In genomic region chr4:112247021-112247420, GRCh38 we compare ENCODE assay signal across 20 cellular contexts. TPM values are rescaled to one million over a fixed set of nuclear protein-coding genes. Genes with fewer than 3 reads are reported as not detected.
DNase-seq lines count a peak whose midpoint lies in the region; ATAC-seq, FAIRE-seq and TF ChIP-seq lines count a peak whose summit lies in the region.
"Had no signal": no experiment of that assay in that cellular context is flagged by ENCODE, and none has a peak within 500 bp of the region (broad histone marks: within the 10 kb centered on the region; RNA-seq: fewer than 3 reads in every experiment).

No MANE protein-coding gene starts in this region.

- H2AFZ ChIP-seq in HepG2 (ENCODE audit: low read length) (no peak overlapping the region), K562 (ENCODE audit: low read depth, low read length) (no peak overlapping the region)

- H3K27me3 ChIP-seq in HepG2 (ENCODE audit: control insufficient read depth in 1 of 2, insufficient read depth in 2 of 2, low read length in 2 of 2) (no peaks in the 10 kb centered on the region; a peak in 1 of 5 replicates), right lobe of liver (no peaks in the 10 kb centered on the region), HUES48 (ENCODE audit: control insufficient read depth, insufficient read depth, low read length) (no peaks in the 10 kb centered on the region), K562 (ENCODE audit: control insufficient read depth in 2 of 2, insufficient read depth in 2 of 2, low read length in 2 of 2) (no peaks in the 10 kb centered on the region), iPS-20b (ENCODE audit: insufficient read depth, low read length) (no peaks in the 10 kb centered on the region), ascending aorta (no peaks in the 10 kb centered on the region)
- H3K27me3 ChIP-seq: BE2C had no signal

- no TSS peak for BruUV-seq in HepG2 (replicated peaks; lab: Mats Ljungman, UMichigan)
- BruUV-seq in K562 (replicated peaks; lab: Mats Ljungman, UMichigan): no TSS peak

- intact Hi-C loops in HepG2 (cut with micrococcal nuclease; ENCODE audit: unreplicated experiment) (no loop called here), right lobe of liver (cut with DNase I) (no loop called here), K562 (cut with micrococcal nuclease) (no loop called here), ascending aorta (cut with DNase I) (no loop called here)

- H3K9ac ChIP-seq in HepG2 (ENCODE audit: insufficient read depth, low read depth, low read length): no peak overlapping the region
- no peak overlapping the region for H3K9ac ChIP-seq in HUES48 (ENCODE audit: low read depth, low read length)
- no peak overlapping the region for H3K9ac ChIP-seq in K562 (ENCODE audit: insufficient read depth in 1 of 2, low read depth in 2 of 2, low read length in 2 of 2)
- no peak overlapping the region for H3K9ac ChIP-seq in iPS-20b (ENCODE audit: low read depth, low read length)
- H3K9ac ChIP-seq: KMS-11 had no signal

- no peak for DNase-seq in HepG2 (ENCODE audit: low spot score)
- DNase-seq in right lobe of liver: no peak
- DNase-seq in K562 (ENCODE audit: extremely low read depth in 1 of 4, low spot score in 3 of 4): no peak
- no peak for DNase-seq in ascending aorta (ENCODE audit: low spot score in 2 of 2)
- no peak for DNase-seq in foreskin fibroblast
- no peak for DNase-seq in stimulated activated naive CD4-positive, alpha-beta T cell (lab: John Stamatoyannopoulos, UW)
- DNase-seq: ACHN; BE2C; C1 segment of cervical spinal cord; CD4-positive, CD25-positive, alpha-beta regulatory T cell; CD8-positive, alpha-beta memory T cell; COR-L47; HFFc6 had no signal

- H3K9me3 ChIP-seq in HepG2 (ENCODE audit: low read length) (no peaks in the 10 kb centered on the region), right lobe of liver (no peaks in the 10 kb centered on the region), HUES48 (ENCODE audit: control insufficient read depth, insufficient read depth, low read length) (no peaks in the 10 kb centered on the region), K562 (replicated peaks; ENCODE audit: control insufficient read depth, insufficient read depth, low read depth, low read length) (no peaks in the 10 kb centered on the region; the same call in 1 of the 2 replicates), iPS-20b (ENCODE audit: insufficient read depth, low read depth, low read length) (no peaks in the 10 kb centered on the region), ascending aorta (no peaks in the 10 kb centered on the region)
- H3K9me3 ChIP-seq: BE2C had no signal

- TF ChIP-seq CTCF in HepG2 (CRISPR knock-in tag; IDR thresholded peaks at IDR 0.05) (no peak), right lobe of liver (IDR thresholded peaks at IDR 0.05) (no peak), K562 (IDR thresholded peaks at IDR 0.05 in 2 of 3, conservative IDR thresholded peaks at IDR 0.05 in 1 of 3; ENCODE audit: insufficient read depth in 2 of 3, low read depth in 1 of 3, low read length in 3 of 3) (no peak), ascending aorta (IDR thresholded peaks at IDR 0.05) (no peak), foreskin fibroblast (IDR thresholded peaks at IDR 0.05; ENCODE audit: low read depth, low read length) (no peak)

- H4K20me1 ChIP-seq in HepG2 (ENCODE audit: insufficient read depth, low read length) (peaks cover 7% of the 10 kb centered on the region; the same call in 1 of the 2 replicates), K562 (replicated peaks; ENCODE audit: control insufficient read depth, insufficient read depth, low read length) (no peaks in the 10 kb centered on the region)

- 95% methylated on average over 3 of the region's 3 CpGs for WGBS in HepG2 (ENCODE audit: low lambda C conversion rate)
- 94% methylated on average over 3 of the region's 3 CpGs for WGBS in right lobe of liver (ENCODE audit: insufficient coverage, low coverage, low lambda C conversion rate, missing lambda C conversion rate)
- WGBS in K562 (ENCODE audit: insufficient coverage, low coverage, missing lambda C conversion rate): 70% methylated on average over 3 of the region's 3 CpGs

- H3K4me2 ChIP-seq in HepG2 (ENCODE audit: low read depth, low read length) (no peak overlapping the region), K562 (ENCODE audit: insufficient read depth, low read length) (no peak overlapping the region)
- H3K4me2 ChIP-seq: KMS-11 had no signal

- in situ Hi-C loops in HepG2 (cut with HindIII; ENCODE audit: extremely low pct_ligation_motif_present, low pct_unique_long_range_greater_than_20kb) (no loop called here), K562 (cut with MboI) (no loop called here)

- FAIRE-seq in HepG2 (lab: Jason Lieb, UNC) (no peak), K562 (lab: Jason Lieb, UNC) (no peak)
- FAIRE-seq: G401.6, GM12891, H54 had no signal

- no peak overlapping the region for H3K27ac ChIP-seq in HepG2 (ENCODE audit: extremely low read length, insufficient read depth, low read length)
- H3K27ac ChIP-seq in right lobe of liver: no peak overlapping the region
- H3K27ac ChIP-seq in HUES48 (ENCODE audit: low read depth, low read length): peak overlapping the region; percentile 53
- no peak overlapping the region for H3K27ac ChIP-seq in K562 (ENCODE audit: extremely low read depth, low read depth, low read length)
- H3K27ac ChIP-seq in iPS-20b (ENCODE audit: low read length): no peak overlapping the region
- no peak overlapping the region for H3K27ac ChIP-seq in ascending aorta
- H3K27ac ChIP-seq: KMS-11 had no signal

- H3K36me3 ChIP-seq in HepG2 (replicated peaks in 1 of 2; ENCODE audit: control insufficient read depth in 1 of 2, insufficient read depth in 2 of 2, low read length in 2 of 2): peaks cover 3 to 18% of the 10 kb centered on the region in 2 experiments; a peak in 3 of 5 replicates
- no peaks in the 10 kb centered on the region for H3K36me3 ChIP-seq in right lobe of liver
- no peaks in the 10 kb centered on the region for H3K36me3 ChIP-seq in HUES48 (ENCODE audit: control insufficient read depth, insufficient read depth, low read length)
- H3K36me3 ChIP-seq in K562 (ENCODE audit: control insufficient read depth, insufficient read depth, low read length): no peaks in the 10 kb centered on the region
- no peaks in the 10 kb centered on the region for H3K36me3 ChIP-seq in iPS-20b (ENCODE audit: insufficient read depth, low read depth, low read length)
- no peaks in the 10 kb centered on the region for H3K36me3 ChIP-seq in ascending aorta
- H3K36me3 ChIP-seq: BE2C had no signal

- TF ChIP-seq EP300 in HepG2 (IDR thresholded peaks at IDR 0.05; ENCODE audit: low read depth in 2 of 2, low read length in 2 of 2) (no peak), HepG2 (CRISPR knock-in tag; IDR thresholded peaks at IDR 0.05; ENCODE audit: borderline replicate concordance) (no peak), K562 (IDR thresholded peaks at IDR 0.05; ENCODE audit: low read length) (no peak)

- H3K4me3 ChIP-seq in HepG2 (replicated peaks in 1 of 3; ENCODE audit: insufficient read depth in 1 of 3, low read depth in 2 of 3, low read length in 3 of 3) (no peak overlapping the region), right lobe of liver (no peak overlapping the region), HUES48 (ENCODE audit: low read depth, low read length) (no peak overlapping the region; the same call in 1 of the 2 replicates), K562 (no peak overlapping the region), iPS-20b (ENCODE audit: low read length) (peak overlapping the region; percentile 10; the same call in 1 of the 2 replicates), ascending aorta (no peak overlapping the region), foreskin fibroblast (ENCODE audit: low read depth in 1 of 2, low read length in 2 of 2) (no peak overlapping the region)

- no peaks in the 10 kb centered on the region for H3K9me1 ChIP-seq in K562 (ENCODE audit: control insufficient read depth, insufficient read depth, low read length)

- TF ChIP-seq RAD21 in HepG2 (CRISPR knock-in tag; IDR thresholded peaks at IDR 0.05) (no peak), K562 (CRISPR knock-in tag; conservative IDR thresholded peaks at IDR 0.05 in 1 of 2, IDR thresholded peaks at IDR 0.05 in 1 of 2) (no peak)

- TF ChIP-seq POLR2A in HepG2 (IDR thresholded peaks at IDR 0.05; ENCODE audit: insufficient read depth in 1 of 2, low read depth in 2 of 2, low read length in 2 of 2): no peak
- no peak for TF ChIP-seq POLR2A in right lobe of liver (IDR thresholded peaks at IDR 0.05)
- no peak for TF ChIP-seq POLR2A in K562 (conservative IDR thresholded peaks at IDR 0.05)

- CTCF ChIA-PET in HepG2 (lab: Yijun Ruan, JAX; ENCODE audit: low intra/inter-chr PET ratio, low total read pairs): no interaction called here
- CTCF ChIA-PET in K562 (lab: Yijun Ruan, JAX; ENCODE audit: low intra/inter-chr PET ratio): no interaction called here

- H3K4me1 ChIP-seq in HepG2 (ENCODE audit: insufficient read depth, low read length) (no peaks in the 10 kb centered on the region), right lobe of liver (peaks cover 0 to 5% (median 0%) of the 10 kb centered on the region in 4 donors), HUES48 (ENCODE audit: control insufficient read depth, insufficient read depth, low read length) (peaks cover 21% of the 10 kb centered on the region), K562 (replicated peaks in 1 of 2; ENCODE audit: control insufficient read depth in 2 of 2, insufficient read depth in 2 of 2, low read length in 2 of 2) (no peaks in the 10 kb centered on the region; a peak in 1 of 5 replicates), iPS-20b (ENCODE audit: insufficient read depth, low read length) (peaks cover 8% of the 10 kb centered on the region), ascending aorta (no peaks in the 10 kb centered on the region)

- H3K79me2 ChIP-seq in HepG2 (ENCODE audit: insufficient read depth, low read length) (peaks cover 64% of the 10 kb centered on the region), K562 (ENCODE audit: control insufficient read depth, insufficient read depth, low read length) (peaks cover 4% of the 10 kb centered on the region; the same call in 2 of the 3 replicates)

- no peak for ATAC-seq in HepG2
- ATAC-seq in right lobe of liver: no peak
- ATAC-seq in K562: no peak
- ATAC-seq: HCT116 had no signal

- POLR2A ChIA-PET in HepG2 (lab: Yijun Ruan, JAX): no interaction called here
- POLR2A ChIA-PET in K562 (lab: Yijun Ruan, JAX): interaction anchor here (1.0 kb wide), 1 partner anchor 38 kb away, joined by 3 read pairs; no protein-coding TSS in a partner anchor

RNA-seq across cellular contexts. Expression of gene AP1AR, which starts 15.4 kb away (rescaled TPM):
- total RNA-seq in HepG2 (2016; rRNA removed; fragmentation: Illumina TruSeq; extraction: Trizol) (39.9 and 43.5 TPM in 2 replicates), right lobe of liver (10 to 100 TPM in 4 of 6 experiments, 1 to 10 TPM in 2; 9.2 to 13.8 (median 11.1) TPM), K562 (2014; rRNA removed) (12.2 and 14.7 TPM in 2 replicates), K562 (2014; rRNA removed; fragmentation: Illumina TruSeq; extraction: Trizol) (18.4 and 20.4 TPM in 2 replicates), K562 (2015; rRNA removed; fragmentation: Illumina TruSeq; extraction: Trizol) (20.2 and 20.7 TPM in 2 replicates), K562 (2021) (14.0 and 20.0 TPM in 2 replicates), ascending aorta (7.0 TPM)
- total RNA-seq in HepG2 (2016; cell fraction: cytosol; rRNA removed; fragmentation: Illumina TruSeq; extraction: Trizol; ENCODE audit: low read depth): 9.9 and 12.4 TPM in 2 replicates
- total RNA-seq in HepG2 (2016; cell fraction: insoluble cytoplasmic fraction; rRNA removed; fragmentation: Illumina TruSeq; extraction: Trizol): 37.3 and 48.0 TPM in 2 replicates
- total RNA-seq in HepG2 (2016; cell fraction: membrane; rRNA removed; fragmentation: Illumina TruSeq; extraction: Trizol): 32.1 and 34.9 TPM in 2 replicates
- total RNA-seq in HepG2 (2016; cell fraction: nucleus; rRNA removed; fragmentation: Illumina TruSeq; extraction: Trizol): 36.3 and 37.1 TPM in 2 replicates
- polyA plus RNA-seq in HepG2 (2011; rRNA removed) (18.7 and 24.9 TPM in 2 replicates), K562 (2011; rRNA removed) (9.4 and 11.3 TPM in 2 replicates), K562 (2014; fragmentation: Illumina TruSeq; extraction: Trizol) (11.3 and 11.6 TPM in 2 replicates), K562 (2014; fragmentation: Nextera tagmentation; extraction: Ambion mirVana) (1 to 10 TPM; 2.6 to 2.7 TPM), K562 (2014; rRNA removed) (14.6 and 16.5 TPM in 2 replicates)
- 9.4 and 12.4 TPM in 2 replicates for polyA plus RNA-seq in HepG2 (2011; cell fraction: cytosol; rRNA removed)
- polyA plus RNA-seq in HepG2 (2011; cell fraction: nucleus; rRNA removed): 16.5 and 18.1 TPM in 2 replicates
- 34.5 and 45.9 TPM in 2 replicates for polyA plus RNA-seq in HepG2 (2012)
- 5.6 and 9.0 TPM in 2 replicates for polyA plus RNA-seq in HepG2 (2016; cell fraction: cytosol; fragmentation: Illumina TruSeq; extraction: Trizol; ENCODE audit: low read depth)
- 42.9 and 47.4 TPM in 2 replicates for polyA plus RNA-seq in HepG2 (2016; cell fraction: insoluble cytoplasmic fraction; fragmentation: Illumina TruSeq; extraction: Trizol; ENCODE audit: low read depth)
- polyA plus RNA-seq in HepG2 (2016; cell fraction: membrane; fragmentation: Illumina TruSeq; extraction: Trizol; ENCODE audit: low read depth): 18.8 and 22.4 TPM in 2 replicates
- polyA plus RNA-seq in HepG2 (2016; cell fraction: nucleus; fragmentation: Illumina TruSeq; extraction: Trizol; ENCODE audit: insufficient read depth, low read depth): 47.3 and 50.7 TPM in 2 replicates
- polyA minus RNA-seq in HepG2 (2011; rRNA and poly(A)+ RNA removed; ENCODE audit: low replicate concordance): 2.5 and 22.2 TPM in 2 replicates
- 30.6 and 31.0 TPM in 2 replicates for polyA minus RNA-seq in HepG2 (2011; cell fraction: cytosol; rRNA and poly(A)+ RNA removed)
- 47.1 and 50.7 TPM in 2 replicates for polyA minus RNA-seq in HepG2 (2011; cell fraction: nucleus; rRNA and poly(A)+ RNA removed)
- total RNA-seq in K562 (2011; cell fraction: chromatin; rRNA removed; ENCODE audit: low replicate concordance): 2.7 and 13.3 TPM in 2 replicates
- 3.4 and 5.0 TPM in 2 replicates for total RNA-seq in K562 (2011; cell fraction: nucleolus; rRNA removed)
- total RNA-seq in K562 (2011; cell fraction: nucleoplasm; rRNA removed): 5.3 and 5.6 TPM in 2 replicates
- 2.7 and 2.8 TPM in 2 replicates for polyA plus RNA-seq in K562 (2011; cell fraction: cytosol; rRNA removed)
- polyA plus RNA-seq in K562 (2011; cell fraction: nucleus; rRNA removed): 5.2 and 6.6 TPM in 2 replicates
- 8.5 and 10.1 TPM in 2 replicates for polyA plus RNA-seq in K562 (2012)
- 9.0 and 10.2 TPM in 2 replicates for polyA minus RNA-seq in K562 (2011; rRNA and poly(A)+ RNA removed)
- polyA minus RNA-seq in K562 (2011; cell fraction: cytosol; rRNA and poly(A)+ RNA removed): 10.6 and 10.7 TPM in 2 replicates
- polyA minus RNA-seq in K562 (2011; cell fraction: nucleus; rRNA and poly(A)+ RNA removed): 7.5 and 13.9 TPM in 2 replicates

RNA-seq across cellular contexts. Expression of gene TIFA, which starts 38.7 kb away (rescaled TPM):
- total RNA-seq in HepG2 (2016; rRNA removed; fragmentation: Illumina TruSeq; extraction: Trizol): 8.5 and 13.7 TPM in 2 replicates
- total RNA-seq in HepG2 (2016; cell fraction: cytosol; rRNA removed; fragmentation: Illumina TruSeq; extraction: Trizol; ENCODE audit: low read depth): 1.8 and 2.6 TPM in 2 replicates
- 9.1 and 14.5 TPM in 2 replicates for total RNA-seq in HepG2 (2016; cell fraction: insoluble cytoplasmic fraction; rRNA removed; fragmentation: Illumina TruSeq; extraction: Trizol)
- total RNA-seq in HepG2 (2016; cell fraction: membrane; rRNA removed; fragmentation: Illumina TruSeq; extraction: Trizol): 7.0 and 9.0 TPM in 2 replicates
- total RNA-seq in HepG2 (2016; cell fraction: nucleus; rRNA removed; fragmentation: Illumina TruSeq; extraction: Trizol): 5.7 and 5.9 TPM in 2 replicates
- polyA plus RNA-seq in HepG2 (2011; rRNA removed): 2.6 and 2.9 TPM in 2 replicates
- polyA plus RNA-seq in HepG2 (2011; cell fraction: cytosol; rRNA removed): 1.5 and 1.7 TPM in 2 replicates
- 0.35 and 0.57 TPM in 2 replicates for polyA plus RNA-seq in HepG2 (2011; cell fraction: nucleus; rRNA removed)
- polyA plus RNA-seq in HepG2 (2012): 3.3 and 6.0 TPM in 2 replicates
- polyA plus RNA-seq in HepG2 (2016; cell fraction: cytosol; fragmentation: Illumina TruSeq; extraction: Trizol; ENCODE audit: low read depth): 1.5 and 1.7 TPM in 2 replicates
- polyA plus RNA-seq in HepG2 (2016; cell fraction: insoluble cytoplasmic fraction; fragmentation: Illumina TruSeq; extraction: Trizol; ENCODE audit: low read depth): 11.1 and 15.7 TPM in 2 replicates
- 2.8 and 3.1 TPM in 2 replicates for polyA plus RNA-seq in HepG2 (2016; cell fraction: membrane; fragmentation: Illumina TruSeq; extraction: Trizol; ENCODE audit: low read depth)
- polyA plus RNA-seq in HepG2 (2016; cell fraction: nucleus; fragmentation: Illumina TruSeq; extraction: Trizol; ENCODE audit: insufficient read depth, low read depth): 4.0 and 7.8 TPM in 2 replicates
- 2.2 and 3.3 TPM in 2 replicates for polyA minus RNA-seq in HepG2 (2011; rRNA and poly(A)+ RNA removed; ENCODE audit: low replicate concordance)
- polyA minus RNA-seq in HepG2 (2011; cell fraction: cytosol; rRNA and poly(A)+ RNA removed): 2.3 and 2.6 TPM in 2 replicates
- polyA minus RNA-seq in HepG2 (2011; cell fraction: nucleus; rRNA and poly(A)+ RNA removed): 2.1 and 4.0 TPM in 2 replicates
- total RNA-seq in right lobe of liver: 10 to 100 TPM in 1 of 6 experiments, 1 to 10 TPM in 5; 4.7 to 13.4 (median 5.5) TPM
- total RNA-seq in K562 (2011; cell fraction: chromatin; rRNA removed; ENCODE audit: low replicate concordance): 1.9 and 4.1 TPM in 2 replicates
- total RNA-seq in K562 (2011; cell fraction: nucleolus; rRNA removed): 1.2 and 1.3 TPM in 2 replicates
- total RNA-seq in K562 (2011; cell fraction: nucleoplasm; rRNA removed): 3.2 and 4.0 TPM in 2 replicates
- 4.2 and 5.5 TPM in 2 replicates for total RNA-seq in K562 (2014; rRNA removed)
- total RNA-seq in K562 (2014; rRNA removed; fragmentation: Illumina TruSeq; extraction: Trizol): 8.2 and 10.8 TPM in 2 replicates
- 5.5 and 5.6 TPM in 2 replicates for total RNA-seq in K562 (2015; rRNA removed; fragmentation: Illumina TruSeq; extraction: Trizol)
- total RNA-seq in K562 (2021): 7.8 and 9.4 TPM in 2 replicates
- 5.2 and 6.6 TPM in 2 replicates for polyA plus RNA-seq in K562 (2011; rRNA removed)
- 0.76 and 1.8 TPM in 2 replicates for polyA plus RNA-seq in K562 (2011; cell fraction: cytosol; rRNA removed)
- polyA plus RNA-seq in K562 (2011; cell fraction: nucleus; rRNA removed): 0.53 and 1.8 TPM in 2 replicates
- 3.2 and 9.3 TPM in 2 replicates for polyA plus RNA-seq in K562 (2012)
- polyA plus RNA-seq in K562 (2014; fragmentation: Illumina TruSeq; extraction: Trizol): 4.7 and 6.1 TPM in 2 replicates
- polyA plus RNA-seq in K562 (2014; fragmentation: Nextera tagmentation; extraction: Ambion mirVana): 1 to 10 TPM; 1.7 to 2.0 TPM
- 3.0 and 6.6 TPM in 2 replicates for polyA plus RNA-seq in K562 (2014; rRNA removed)
- 3.6 and 6.4 TPM in 2 replicates for polyA minus RNA-seq in K562 (2011; rRNA and poly(A)+ RNA removed)
- 1.0 and 1.4 TPM in 2 replicates for polyA minus RNA-seq in K562 (2011; cell fraction: cytosol; rRNA and poly(A)+ RNA removed)
- polyA minus RNA-seq in K562 (2011; cell fraction: nucleus; rRNA and poly(A)+ RNA removed): 1.9 and 4.2 TPM in 2 replicates
- 11.3 TPM for total RNA-seq in ascending aorta

RNA-seq across cellular contexts. Expression of gene ALPK1, which starts 50.1 kb away (rescaled TPM):
- total RNA-seq in HepG2 (2016; rRNA removed; fragmentation: Illumina TruSeq; extraction: Trizol) (1.3 and 1.5 TPM in 2 replicates), right lobe of liver (10 to 100 TPM in 3 of 6 experiments, 1 to 10 TPM in 3; 5.6 to 20.6 (median 9.9) TPM), K562 (2014; rRNA removed) (3.3 and 3.5 TPM in 2 replicates), K562 (2014; rRNA removed; fragmentation: Illumina TruSeq; extraction: Trizol) (6.9 and 7.3 TPM in 2 replicates), K562 (2015; rRNA removed; fragmentation: Illumina TruSeq; extraction: Trizol) (5.9 and 6.6 TPM in 2 replicates), K562 (2021) (5.5 and 6.1 TPM in 2 replicates), ascending aorta (8.7 TPM)
- 0.71 TPM in 1 of 2 replicates, not detected in the other for total RNA-seq in HepG2 (2016; cell fraction: cytosol; rRNA removed; fragmentation: Illumina TruSeq; extraction: Trizol; ENCODE audit: low read depth)
- total RNA-seq in HepG2 (2016; cell fraction: insoluble cytoplasmic fraction; rRNA removed; fragmentation: Illumina TruSeq; extraction: Trizol): 1.1 and 1.5 TPM in 2 replicates
- total RNA-seq in HepG2 (2016; cell fraction: membrane; rRNA removed; fragmentation: Illumina TruSeq; extraction: Trizol): 0.37 and 1.0 TPM in 2 replicates
- total RNA-seq in HepG2 (2016; cell fraction: nucleus; rRNA removed; fragmentation: Illumina TruSeq; extraction: Trizol): 2.9 and 4.0 TPM in 2 replicates
- polyA plus RNA-seq in HepG2 (2011; rRNA removed) (0.61 and 0.89 TPM in 2 replicates), K562 (2011; rRNA removed) (1.7 and 2.3 TPM in 2 replicates), K562 (2014; fragmentation: Illumina TruSeq; extraction: Trizol) (4.6 and 5.5 TPM in 2 replicates), K562 (2014; fragmentation: Nextera tagmentation; extraction: Ambion mirVana) (1 to 10 TPM; 3.7 to 5.4 TPM), K562 (2014; rRNA removed) (2.9 and 3.8 TPM in 2 replicates)
- 0.31 and 0.38 TPM in 2 replicates for polyA plus RNA-seq in HepG2 (2011; cell fraction: cytosol; rRNA removed)
- polyA plus RNA-seq in HepG2 (2011; cell fraction: nucleus; rRNA removed): 1.4 and 1.9 TPM in 2 replicates
- 0.63 and 0.75 TPM in 2 replicates for polyA plus RNA-seq in HepG2 (2012)
- polyA plus RNA-seq in HepG2 (2016; cell fraction: cytosol; fragmentation: Illumina TruSeq; extraction: Trizol; ENCODE audit: low read depth): 0.11 and 0.27 TPM in 2 replicates
- 1.4 and 1.7 TPM in 2 replicates for polyA plus RNA-seq in HepG2 (2016; cell fraction: insoluble cytoplasmic fraction; fragmentation: Illumina TruSeq; extraction: Trizol; ENCODE audit: low read depth)
- polyA plus RNA-seq in HepG2 (2016; cell fraction: membrane; fragmentation: Illumina TruSeq; extraction: Trizol; ENCODE audit: low read depth): 0.23 and 0.29 TPM in 2 replicates
- 2.0 and 2.4 TPM in 2 replicates for polyA plus RNA-seq in HepG2 (2016; cell fraction: nucleus; fragmentation: Illumina TruSeq; extraction: Trizol; ENCODE audit: insufficient read depth, low read depth)
- polyA minus RNA-seq in HepG2 (2011; rRNA and poly(A)+ RNA removed; ENCODE audit: low replicate concordance): 0.46 and 5.3 TPM in 2 replicates
- polyA minus RNA-seq in HepG2 (2011; cell fraction: cytosol; rRNA and poly(A)+ RNA removed): 0.49 TPM in 1 of 2 replicates, not detected in the other
- polyA minus RNA-seq in HepG2 (2011; cell fraction: nucleus; rRNA and poly(A)+ RNA removed): 7.2 and 8.0 TPM in 2 replicates
- 4.7 and 13.0 TPM in 2 replicates for total RNA-seq in K562 (2011; cell fraction: chromatin; rRNA removed; ENCODE audit: low replicate concordance)
- 2.0 and 3.3 TPM in 2 replicates for total RNA-seq in K562 (2011; cell fraction: nucleolus; rRNA removed)
- 5.4 and 13.7 TPM in 2 replicates for total RNA-seq in K562 (2011; cell fraction: nucleoplasm; rRNA removed)
- polyA plus RNA-seq in K562 (2011; cell fraction: cytosol; rRNA removed): 0.36 and 0.72 TPM in 2 replicates
- 3.0 and 4.1 TPM in 2 replicates for polyA plus RNA-seq in K562 (2011; cell fraction: nucleus; rRNA removed)
- polyA plus RNA-seq in K562 (2012): 3.2 and 12.7 TPM in 2 replicates
- 1.9 and 4.3 TPM in 2 replicates for polyA minus RNA-seq in K562 (2011; rRNA and poly(A)+ RNA removed)
- 1.6 TPM in 1 of 2 replicates, not detected in the other for polyA minus RNA-seq in K562 (2011; cell fraction: cytosol; rRNA and poly(A)+ RNA removed)
- polyA minus RNA-seq in K562 (2011; cell fraction: nucleus; rRNA and poly(A)+ RNA removed): 5.1 and 10.8 TPM in 2 replicates

Comparison
In these comparisons a context has a peak if more than half of its experiments do, and no peak if none do; other contexts are left out.
1. Of the 241 proteins assayed by ChIP-seq in both HepG2 and K562: peak only in HepG2: none; only in K562: MAFG; in both: MAFF and MAFK; in neither: 238.